23 cellular contexts compared by ENCODE assay signal in genomic region chr4:118589471-118590055, GRCh38.
DNase-seq lines count a peak whose midpoint lies in the region; ATAC-seq, FAIRE-seq and TF ChIP-seq lines count a peak whose summit lies in the region.
"Had no signal": no experiment of that assay in that cellular context is flagged by ENCODE, and none has a peak within 500 bp of the region (broad histone marks: within the 10 kb centered on the region; RNA-seq: fewer than 3 reads in every experiment).

No MANE protein-coding gene starts in this region.

- H3K14ac ChIP-seq in H9 (ENCODE audit: insufficient read depth, low read length) (no peak overlapping the region), neuronal stem cell (ENCODE audit: low read length) (no peak overlapping the region)

- no peak overlapping the region for H3K4ac ChIP-seq in H9 (ENCODE audit: low read depth, low read length)
- H3K4ac ChIP-seq in neuronal stem cell (ENCODE audit: low read length) = no peak overlapping the region

- peaks cover 1% of the 10 kb centered on the region for H3K27me3 Mint-ChIP-seq in H9 (ENCODE audit: low read depth)

- H2BK12ac ChIP-seq in H9 (ENCODE audit: insufficient read length, low read depth, low read length) = no peak overlapping the region
- no peak overlapping the region for H2BK12ac ChIP-seq in neuronal stem cell (ENCODE audit: low read length)

- H3K4me1 ChIP-seq in H9 (ENCODE audit: insufficient read depth, low read length) (no peaks in the 10 kb centered on the region), neuronal stem cell (ENCODE audit: control insufficient read depth in 2 of 2, insufficient read depth in 1 of 2, low read depth in 1 of 2, low read length in 2 of 2) (no peaks in the 10 kb centered on the region)
- H3K4me1 ChIP-seq: A549, BE2C had no signal

- H3K4me1 Mint-ChIP-seq in H9 = peaks cover 18 to 19% of the 10 kb centered on the region in 2 experiments

- H3K23ac ChIP-seq in H9 (ENCODE audit: insufficient read length, low read depth, low read length) = no peak overlapping the region
- H3K23ac ChIP-seq in neuronal stem cell (ENCODE audit: low read depth, low read length, poor library complexity) = no peak overlapping the region

- no peak overlapping the region for H2AFZ ChIP-seq in H9 (ENCODE audit: low read length)
- H2AFZ ChIP-seq in neuronal stem cell (ENCODE audit: low read length) = no peak overlapping the region

- peaks cover 0 to 3% (median 2%) of the 10 kb centered on the region in 3 experiments; a peak in 2 of 7 replicates for H3K36me3 Mint-ChIP-seq in H9 (ENCODE audit: insufficient read depth in 1 of 3, low read depth in 3 of 3)

- no peaks in the 10 kb centered on the region; a peak in 1 of 5 replicates for H3K9me3 Mint-ChIP-seq in H9

- no peak overlapping the region for H4K8ac ChIP-seq in H9 (replicated peaks; ENCODE audit: insufficient read length, low read depth, low read length)
- no peak overlapping the region for H4K8ac ChIP-seq in neuronal stem cell (ENCODE audit: low read depth, low read length)

- H3K18ac ChIP-seq in H9 (ENCODE audit: insufficient read length, low read depth, low read length) = no peak overlapping the region
- H3K18ac ChIP-seq in neuronal stem cell (ENCODE audit: low read length) = no peak overlapping the region

- H4K5ac ChIP-seq in H9 (ENCODE audit: insufficient read length, low read depth, low read length) = peak overlapping the region; percentile 8

- no peak overlapping the region for H3K27ac Mint-ChIP-seq in H9

- no CpG with 5 or more reads among the region's 9 CpGs for WGBS in H9 (ENCODE audit: extremely low coverage, insufficient read length, low lambda C conversion rate)
- WGBS in neuronal stem cell (ENCODE audit: extremely low coverage in 2 of 2, insufficient read length in 2 of 2, insufficient replicate concordance in 1 of 2), 2 donors = no CpG with 5 or more reads among the region's 9 CpGs

- no peak overlapping the region for H3K4me2 ChIP-seq in H9 (ENCODE audit: insufficient read depth, insufficient read length, low read length)
- no peak overlapping the region for H3K4me2 ChIP-seq in neuronal stem cell (ENCODE audit: insufficient read depth, low read length, poor library complexity, severe bottlenecking)
- H3K4me2 ChIP-seq: A549 had no signal

- H2BK5ac ChIP-seq in H9 (ENCODE audit: insufficient read length, low read length) (no peak overlapping the region), neuronal stem cell (ENCODE audit: low read length) (no peak overlapping the region)

- H3K4me3 ChIP-seq in neuronal stem cell (ENCODE audit: low read length in 2 of 2) = no peak overlapping the region
- H3K4me3 ChIP-seq: A549, SJCRH30 had no signal

- H3K9ac ChIP-seq in H9 (ENCODE audit: extremely low read depth, insufficient read length, low read length) = no peak overlapping the region
- peak overlapping the region; percentile 38 for H3K9ac ChIP-seq in neuronal stem cell (ENCODE audit: low read depth, low read length, poor library complexity)

- no peak overlapping the region for H2BK15ac ChIP-seq in H9 (ENCODE audit: low read depth, low read length)
- H2BK15ac ChIP-seq in neuronal stem cell (ENCODE audit: low read length) = no peak overlapping the region

- H4K20me1 ChIP-seq in H9 (ENCODE audit: control insufficient read depth, insufficient read depth, insufficient read length) = no peaks in the 10 kb centered on the region

- H3K79me2 ChIP-seq in H9 (ENCODE audit: insufficient read depth, low read length) = no peaks in the 10 kb centered on the region

- H3K27ac ChIP-seq in H9 (ENCODE audit: insufficient read length, low read depth, low read length) (no peak overlapping the region), neuronal stem cell (replicated peaks; ENCODE audit: low read length) (no peak overlapping the region)
- H3K27ac ChIP-seq: A549, RWPE1, SJCRH30 had no signal

- TF ChIP-seq POLR2A in GM12892 (IDR thresholded peaks at IDR 0.05; ENCODE audit: low read depth, low read length) = no peak

- H3K79me1 ChIP-seq in H9 (ENCODE audit: insufficient read depth, low read depth, low read length, poor library complexity, severe bottlenecking) (no peaks in the 10 kb centered on the region), neuronal stem cell (ENCODE audit: low read depth, low read length) (peaks cover 5% of the 10 kb centered on the region)

- H3T11ph ChIP-seq in H9 (ENCODE audit: low read length) = no peak overlapping the region

- no peak overlapping the region for H2AK5ac ChIP-seq in H9 (ENCODE audit: insufficient read length, low read length)
- no peak overlapping the region for H2AK5ac ChIP-seq in neuronal stem cell (ENCODE audit: low read depth, low read length)

- DNase-seq in H9 = no peak
- DNase-seq in MV-4-11 (lab: John Stamatoyannopoulos, UW) = peak; percentile 82
- peak; percentile 4 for DNase-seq in SIG-M5 (lab: John Stamatoyannopoulos, UW)
- no peak for DNase-seq in neuronal stem cell (ENCODE audit: low spot score)
- DNase-seq in GM12892 (ENCODE audit: insufficient read length) = no peak
- DNase-seq in NCI-H748 (lab: John Stamatoyannopoulos, UW; ENCODE audit: unreplicated experiment) = no peak
- DNase-seq in cerebellar nuclear complex (lab: John Stamatoyannopoulos, UW) = no peak
- DNase-seq: BE2C; CD4-positive, alpha-beta memory T cell; DMS153; GF-D8; MM.1S; NCI-H1694; NCI-H2081; NCI-H2171; NCI-H345; NCI-H524 treated with DMSO at 0.1 percent for 48 hours; SJCRH30 had no signal

- FAIRE-seq in GM12892 (lab: Jason Lieb, UNC) = no peak
- FAIRE-seq: A549, H1 had no signal

- no peak overlapping the region for H3K56ac ChIP-seq in H9 (ENCODE audit: insufficient read length, low read depth, low read length)

- H4K91ac ChIP-seq in H9 (ENCODE audit: insufficient read length, low read depth, low read length) (no peak overlapping the region), neuronal stem cell (ENCODE audit: low read depth, low read length, poor library complexity) (no peak overlapping the region)

- ATAC-seq in HG03045 (IDR thresholded peaks at IDR 0.05; ENCODE audit: unreplicated experiment) = no peak
- ATAC-seq: A549 had no signal

- no peak overlapping the region for H2BK20ac ChIP-seq in H9 (ENCODE audit: low read depth, low read length, poor library complexity, severe bottlenecking)

- no peak overlapping the region for H3K4me3 Mint-ChIP-seq in H9
- H3K4me3 Mint-ChIP-seq: T-helper 1 cell treated with Interleukin-12 subunit alpha and Interleukin-12 subunit beta and Interleukin-4 antibody, amounts not matched to agents 30 μg/mL and 1 μg/mL, for 36 hours had no signal

- no peaks in the 10 kb centered on the region for H3K23me2 ChIP-seq in H9 (ENCODE audit: insufficient read length, low read depth, low read length, poor library complexity, severe bottlenecking)

- no peaks in the 10 kb centered on the region for H3K36me3 ChIP-seq in neuronal stem cell (replicated peaks in 1 of 2; ENCODE audit: control insufficient read depth in 2 of 2, insufficient read depth in 2 of 2, low read length in 2 of 2)
- H3K36me3 ChIP-seq: BE2C, SJCRH30 had no signal

- H2BK120ac ChIP-seq in H9 (ENCODE audit: low read depth, low read length, poor library complexity, severe bottlenecking) (no peak overlapping the region), neuronal stem cell (ENCODE audit: low read depth, low read length) (no peak overlapping the region)

- H3K9me3 ChIP-seq in H9 (ENCODE audit: control insufficient read depth, low read depth, low read length) (no peaks in the 10 kb centered on the region), neuronal stem cell (replicated peaks in 1 of 2; ENCODE audit: control insufficient read depth in 2 of 2, insufficient read depth in 1 of 2, low read depth in 1 of 2, low read length in 2 of 2) (no peaks in the 10 kb centered on the region)
- H3K9me3 ChIP-seq: A549, BE2C, SJCRH30 had no signal

- TF ChIP-seq CTCF in H9 (conservative IDR thresholded peaks at IDR 0.05) = no peak

- no peaks in the 10 kb centered on the region for H3K27me3 ChIP-seq in H9 (ENCODE audit: insufficient read depth, low read length)
- no peaks in the 10 kb centered on the region for H3K27me3 ChIP-seq in neuronal stem cell (ENCODE audit: control insufficient read depth in 3 of 3, insufficient read depth in 3 of 3, low read depth in 1 of 3, low read length in 3 of 3)
- H3K27me3 ChIP-seq: BE2C, SJCRH30 had no signal

Comparison
In these comparisons a context has a peak if more than half of its experiments do, and no peak if none do; other contexts are left out.
1. DNase-seq: peak in MV-4-11 (single experiment) and SIG-M5 (single experiment); none in H9 (single experiment), neuronal stem cell (single experiment), GM12892 (single experiment), NCI-H748 (single experiment) and cerebellar nuclear complex (0 of 2).